In genomic region chr7:149302222-149302621, GRCh38 we compare ENCODE assay signal across 31 cellular contexts.
"Had no signal": no experiment of that assay in that cellular context is flagged by ENCODE, and none has a peak within 500 bp of the region (broad histone marks: within the 10 kb centered on the region; RNA-seq: fewer than 3 reads in every experiment).

No MANE protein-coding gene starts in this region.

- H3K4me3 ChIP-seq: ascending aorta, breast epithelium, cardiac muscle cell, coronary artery, dorsolateral prefrontal cortex, esophagus muscularis mucosa, gastroesophageal sphincter had no signal

- H3K27me3 ChIP-seq: ascending aorta, breast epithelium, cardiac muscle cell, dorsolateral prefrontal cortex, esophagus muscularis mucosa, gastroesophageal sphincter had no signal

- H3K27me3 Mint-ChIP-seq: activated B cell treated with CpG ODN at 0.5 μM for 24 hours; activated CD8-positive, alpha-beta T cell treated with anti-CD3 and anti-CD28 coated beads for 36 hours; activated naive CD8-positive, alpha-beta T cell treated with anti-CD3 and anti-CD28 coated beads, Interleukin-2, amount 10 ng/mL, durations not matched to agents 7 days and 5 days; activated T-helper 17 cell treated with anti-CD3 and anti-CD28 coated beads, Interleukin-2, amount 50 U/mL, for 72 hours; dendritic cell treated with granulocyte-macrophage colony-stimulating factor and Interleukin-4, amounts not matched to agents 40 ng/mL and 50 ng/mL, for 4 days had no signal

- ATAC-seq: activated CD4-positive, CD25-positive, alpha-beta regulatory T cell treated with anti-CD3 and anti-CD28 coated beads, Interleukin-2, amount 50 U/mL, for 24 hours; activated CD8-positive, alpha-beta T cell treated with anti-CD3 and anti-CD28 coated beads for 36 hours; activated naive CD4-positive, alpha-beta T cell treated with anti-CD3 and anti-CD28 coated beads, Interleukin-2, amount 50 U/mL, for 72 hours; activated T-cell treated with anti-CD3 and anti-CD28 coated beads, Interleukin-2, amount 50 U/mL, for 4 hours; activated T-helper 17 cell treated with anti-CD3 and anti-CD28 coated beads, Interleukin-2, amount 50 U/mL, for 72 hours; effector memory CD8-positive, alpha-beta T cell; gastroesophageal sphincter; T-helper 17 cell had no signal

- H3K4me3 Mint-ChIP-seq: activated B cell treated with CpG ODN at 0.5 μM for 24 hours; activated CD8-positive, alpha-beta T cell treated with anti-CD3 and anti-CD28 coated beads for 36 hours; activated naive CD4-positive, alpha-beta T cell treated with anti-CD3 and anti-CD28 coated beads, Interleukin-2, amount 10 ng/mL, durations not matched to agents 7 days and 5 days; activated naive CD8-positive, alpha-beta T cell treated with anti-CD3 and anti-CD28 coated beads, Interleukin-2, amount 10 ng/mL, durations not matched to agents 7 days and 5 days; activated T-cell treated with anti-CD3 and anti-CD28 coated beads, Interleukin-2, amount 50 U/mL, for 4 hours; activated T-helper 17 cell treated with anti-CD3 and anti-CD28 coated beads, Interleukin-2, amount 50 U/mL, for 72 hours; brain; central memory CD8-positive, alpha-beta T cell; dendritic cell treated with granulocyte-macrophage colony-stimulating factor and Interleukin-4, amounts not matched to agents 40 ng/mL and 50 ng/mL, for 4 days; effector memory CD8-positive, alpha-beta T cell; T-helper 17 cell; T-helper 2 cell treated with Interferon-gamma antibody and Interleukin-4, amounts not matched to agents 5 μg/mL and 100 μg/mL, for 36 hours had no signal

- H3K27ac ChIP-seq: ascending aorta, breast epithelium, cardiac muscle cell, coronary artery, dorsolateral prefrontal cortex, esophagus muscularis mucosa, gastroesophageal sphincter, WERI-Rb-1 had no signal

- H3K36me3 ChIP-seq: ascending aorta, breast epithelium, cardiac muscle cell, esophagus muscularis mucosa, WERI-Rb-1 had no signal

- H3K9me3 ChIP-seq: ascending aorta, esophagus muscularis mucosa, gastroesophageal sphincter had no signal

- H3K27ac Mint-ChIP-seq: activated B cell treated with CpG ODN at 0.5 μM for 24 hours; activated CD8-positive, alpha-beta T cell treated with anti-CD3 and anti-CD28 coated beads for 36 hours; activated naive CD4-positive, alpha-beta T cell treated with anti-CD3 and anti-CD28 coated beads, Interleukin-2, amount 10 ng/mL, durations not matched to agents 7 days and 5 days; activated naive CD4-positive, alpha-beta T cell treated with anti-CD3 and anti-CD28 coated beads, Interleukin-2, amount 50 U/mL, for 72 hours; activated naive CD8-positive, alpha-beta T cell treated with anti-CD3 and anti-CD28 coated beads, Interleukin-2, amount 10 ng/mL, durations not matched to agents 7 days and 5 days; activated T-helper 17 cell treated with anti-CD3 and anti-CD28 coated beads, Interleukin-2, amount 50 U/mL, for 72 hours; brain; dendritic cell treated with granulocyte-macrophage colony-stimulating factor and Interleukin-4, amounts not matched to agents 40 ng/mL and 50 ng/mL, for 4 days; effector memory CD8-positive, alpha-beta T cell; T-helper 17 cell; T-helper 2 cell treated with Interferon-gamma antibody and Interleukin-4, amounts not matched to agents 5 μg/mL and 100 μg/mL, for 36 hours had no signal

- H3K4me1 Mint-ChIP-seq: activated naive CD4-positive, alpha-beta T cell treated with anti-CD3 and anti-CD28 coated beads, Interleukin-2, amount 10 ng/mL, durations not matched to agents 7 days and 5 days; brain; central memory CD8-positive, alpha-beta T cell; T-helper 17 cell had no signal

- DNase-seq: activated B cell treated with CpG ODN at 0.5 μM for 24 hours; activated CD4-positive, alpha-beta T cell treated with anti-CD3 and anti-CD28 coated beads for 48 hours; activated CD4-positive, alpha-beta T cell treated with anti-CD3 and anti-CD28 coated beads, Interleukin-2, amount 50 U/mL, for 1 hour; activated CD4-positive, alpha-beta T cell treated with anti-CD3 and anti-CD28 coated beads, Interleukin-2, amount 50 U/mL, for 48 hours; activated CD8-positive, alpha-beta T cell treated with anti-CD3 and anti-CD28 coated beads for 36 hours; activated gamma-delta T cell; activated naive CD4-positive, alpha-beta T cell; activated naive CD4-positive, alpha-beta T cell treated with anti-CD3 and anti-CD28 coated beads, Interleukin-2, amount 10 ng/mL, durations not matched to agents 7 days and 5 days; activated naive CD8-positive, alpha-beta T cell treated with anti-CD3 and anti-CD28 coated beads, Interleukin-2, amount 10 ng/mL, durations not matched to agents 7 days and 5 days; activated T-cell treated with anti-CD3 and anti-CD28 coated beads, Interleukin-2, amount 50 U/mL, for 4 hours; dorsolateral prefrontal cortex; effector memory CD8-positive, alpha-beta T cell; erythroblast; foreskin melanocyte; T-helper 1 cell; T-helper 17 cell; T1000; WERI-Rb-1 had no signal

- H3K9me3 Mint-ChIP-seq: activated CD8-positive, alpha-beta T cell treated with anti-CD3 and anti-CD28 coated beads for 36 hours; activated naive CD8-positive, alpha-beta T cell treated with anti-CD3 and anti-CD28 coated beads, Interleukin-2, amount 10 ng/mL, durations not matched to agents 7 days and 5 days; activated T-cell treated with anti-CD3 and anti-CD28 coated beads, Interleukin-2, amount 50 U/mL, for 4 hours; activated T-helper 17 cell treated with anti-CD3 and anti-CD28 coated beads, Interleukin-2, amount 50 U/mL, for 72 hours; central memory CD8-positive, alpha-beta T cell; effector memory CD8-positive, alpha-beta T cell; T-helper 2 cell treated with Interferon-gamma antibody and Interleukin-4, amounts not matched to agents 5 μg/mL and 100 μg/mL, for 36 hours had no signal

- H3K4me1 ChIP-seq: ascending aorta, breast epithelium, esophagus muscularis mucosa, gastroesophageal sphincter had no signal

- H3K36me3 Mint-ChIP-seq: activated naive CD4-positive, alpha-beta T cell treated with anti-CD3 and anti-CD28 coated beads, Interleukin-2, amount 10 ng/mL, durations not matched to agents 7 days and 5 days; activated naive CD8-positive, alpha-beta T cell treated with anti-CD3 and anti-CD28 coated beads, Interleukin-2, amount 10 ng/mL, durations not matched to agents 7 days and 5 days had no signal
